ENCODE assay signal across 19 cellular contexts in genomic region chr22:49295851-49296560, GRCh38.
A peak's percentile ranks its signal among the peaks of the same experiment; 100 is the strongest.
DNase-seq lines count a peak whose midpoint lies in the region; ATAC-seq and TF ChIP-seq lines count a peak whose summit lies in the region.
"Had no signal": no experiment of that assay in that cellular context is flagged by ENCODE, and none has a peak within 500 bp of the region (broad histone marks: within the 10 kb centered on the region; RNA-seq: fewer than 3 reads in every experiment).

No MANE protein-coding gene starts in this region.

- WGBS in spleen, 5 donors = 78 to 93% (median 86%) methylated on average over 11 to 18 of the region's 18 CpGs

- H3K27ac ChIP-seq in spleen (no peak overlapping the region), Karpas-422 (ENCODE audit: low read length) (no peak overlapping the region)
- H3K27ac ChIP-seq: gastroesophageal sphincter, GM23248, uterus had no signal

- H3K4me2 ChIP-seq in Karpas-422 (ENCODE audit: low read depth, low read length, poor library complexity, severe bottlenecking) = no peak overlapping the region

- H3K9me2 ChIP-seq in Karpas-422 (replicated peaks; ENCODE audit: insufficient read depth, low read length) = no peaks in the 10 kb centered on the region

- no peak for TF ChIP-seq CTCF in spleen (IDR thresholded peaks at IDR 0.05 in 8 of 11, conservative IDR thresholded peaks at IDR 0.05 in 3 of 11)

- no peak for ATAC-seq in activated CD4-positive, CD25-positive, alpha-beta regulatory T cell treated with anti-CD3 and anti-CD28 coated beads, Interleukin-2, amount 50 U/mL, for 24 hours
- ATAC-seq in GM18907 (IDR thresholded peaks at IDR 0.05; ENCODE audit: unreplicated experiment) = no peak
- ATAC-seq: activated T-helper 17 cell treated with anti-CD3 and anti-CD28 coated beads, Interleukin-2, amount 50 U/mL, for 72 hours; gastroesophageal sphincter had no signal

- H3K4me1 ChIP-seq in spleen (no peaks in the 10 kb centered on the region), Karpas-422 (ENCODE audit: low read length) (no peaks in the 10 kb centered on the region)
- H3K4me1 ChIP-seq: Caco-2, gastroesophageal sphincter, uterus had no signal

- H3K36me3 ChIP-seq in spleen (no peaks in the 10 kb centered on the region), Karpas-422 (ENCODE audit: insufficient read depth, low read length) (no peaks in the 10 kb centered on the region)
- H3K36me3 ChIP-seq: gastroesophageal sphincter, uterus had no signal

- H2AFZ ChIP-seq in Karpas-422 (ENCODE audit: low read length) = no peak overlapping the region
- H2AFZ ChIP-seq: GM23248 had no signal

- peak; percentile 11 for DNase-seq in activated CD4-positive, CD25-positive, alpha-beta regulatory T cell treated with anti-CD3 and anti-CD28 coated beads, Interleukin-2, amount 50 U/mL, for 72 hours
- DNase-seq in NCI-H1105 (lab: John Stamatoyannopoulos, UW) (peak; percentile 51), ecto neural progenitor cell (ENCODE audit: low spot score) (peak; percentile 24), spleen (peak; percentile 50), NCI-H1694 treated with DMSO at 0.1 percent for 48 hours (lab: John Stamatoyannopoulos, UW) (no peak), Karpas-422 (no peak)
- DNase-seq: activated CD4-positive, CD25-positive, alpha-beta regulatory T cell; Caco-2; GM23248; kidney; naive B cell; NCI-H1048; NCI-H526 treated with DMSO at 0.1 percent for 48 hours; T1000; uterus had no signal

- H3K79me2 ChIP-seq in Karpas-422 (ENCODE audit: low read length) = no peaks in the 10 kb centered on the region

- H3K9me3 ChIP-seq in spleen (peaks cover 0 to 33% (median 22%) of the 10 kb centered on the region in 8 donors), Karpas-422 (ENCODE audit: low read length) (peaks cover 6% of the 10 kb centered on the region)
- H3K9me3 ChIP-seq: Caco-2, uterus had no signal

- H3K4me3 ChIP-seq in spleen (no peak overlapping the region), Karpas-422 (ENCODE audit: low read length) (no peak overlapping the region)
- H3K4me3 ChIP-seq: gastroesophageal sphincter, GM23248, uterus had no signal

- no peaks in the 10 kb centered on the region for H4K20me1 ChIP-seq in Karpas-422 (ENCODE audit: insufficient read depth, low read depth, low read length)

- H3K9ac ChIP-seq in Karpas-422 (ENCODE audit: low read length) = no peak overlapping the region
- H3K9ac ChIP-seq: GM23248 had no signal

- no peak for TF ChIP-seq POLR2A in spleen (IDR thresholded peaks at IDR 0.05)

- intact Hi-C loops in spleen (cut with DNase I; ENCODE audit: low total_unique reads) = no loop called here

- H3K27me3 ChIP-seq in spleen (replicated peaks in 1 of 7) = peaks cover 0 to 52% (median 0%) of the 10 kb centered on the region in 7 donors
- H3K27me3 ChIP-seq in Karpas-422 (ENCODE audit: low read length) = 0 out of 2 replicates have a peak, but pooled peaks cover 2% of the 10 kb centered on the region
- H3K27me3 ChIP-seq: uterus had no signal

Comparison
In these comparisons a context has a peak if more than half of its experiments do, and no peak if none do; other contexts are left out.
1. DNase-seq: peak in activated CD4-positive, CD25-positive, alpha-beta regulatory T cell treated with anti-CD3 and anti-CD28 coated beads, Interleukin-2, amount 50 U/mL, for 72 hours (single experiment), NCI-H1105 (single experiment), ecto neural progenitor cell (single experiment) and spleen (single experiment); none in NCI-H1694 treated with DMSO at 0.1 percent for 48 hours (single experiment) and Karpas-422 (single experiment).